In the genomic region with DNA sequence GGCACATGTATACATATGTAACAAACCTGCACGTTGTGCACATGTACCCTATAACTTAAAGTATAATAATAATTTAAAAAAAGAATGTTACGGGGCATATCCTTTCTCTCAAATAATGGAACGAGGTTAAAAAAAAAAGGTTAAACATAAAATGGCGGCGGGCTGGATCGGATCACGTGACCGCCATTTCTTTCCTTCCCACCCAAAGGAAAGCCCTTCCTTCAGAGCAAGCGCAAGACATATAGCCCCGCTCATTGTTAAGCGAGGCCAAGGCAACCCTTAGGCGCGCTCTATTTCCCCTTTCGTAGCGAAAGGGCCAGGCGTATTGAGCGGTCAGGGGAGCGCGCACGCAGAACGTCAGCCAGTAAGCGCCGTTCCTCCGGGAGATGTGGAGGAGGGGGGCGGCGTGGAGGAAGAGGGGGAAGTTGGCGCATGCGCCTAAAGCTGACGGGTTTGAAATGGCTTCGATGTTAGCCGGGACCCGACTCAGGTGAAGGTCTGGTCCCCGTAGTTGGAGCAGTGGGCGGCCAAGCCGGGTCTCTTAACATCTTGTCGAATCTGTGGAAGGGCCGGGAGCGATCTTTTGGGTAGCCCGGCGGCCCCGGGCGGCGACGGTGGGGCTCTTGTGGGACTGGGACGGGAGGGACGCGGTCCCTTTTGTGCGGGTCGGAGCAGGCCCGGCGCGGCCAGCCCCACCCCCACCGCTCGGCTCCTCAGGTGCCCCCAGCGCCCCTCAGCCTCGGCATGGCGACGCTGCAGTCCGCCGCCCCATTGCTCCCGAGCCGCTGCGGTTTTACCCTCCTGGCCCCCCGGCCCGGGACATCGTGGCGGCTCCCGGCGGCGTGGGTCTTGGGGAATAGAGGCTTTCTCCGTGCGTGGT, we compare ENCODE assay signal across 1 cellular context.
A peak's percentile ranks its signal among the peaks of the same experiment; 100 is the strongest.
TF ChIP-seq lines count a peak whose summit lies in the region.

A gene with protein sequence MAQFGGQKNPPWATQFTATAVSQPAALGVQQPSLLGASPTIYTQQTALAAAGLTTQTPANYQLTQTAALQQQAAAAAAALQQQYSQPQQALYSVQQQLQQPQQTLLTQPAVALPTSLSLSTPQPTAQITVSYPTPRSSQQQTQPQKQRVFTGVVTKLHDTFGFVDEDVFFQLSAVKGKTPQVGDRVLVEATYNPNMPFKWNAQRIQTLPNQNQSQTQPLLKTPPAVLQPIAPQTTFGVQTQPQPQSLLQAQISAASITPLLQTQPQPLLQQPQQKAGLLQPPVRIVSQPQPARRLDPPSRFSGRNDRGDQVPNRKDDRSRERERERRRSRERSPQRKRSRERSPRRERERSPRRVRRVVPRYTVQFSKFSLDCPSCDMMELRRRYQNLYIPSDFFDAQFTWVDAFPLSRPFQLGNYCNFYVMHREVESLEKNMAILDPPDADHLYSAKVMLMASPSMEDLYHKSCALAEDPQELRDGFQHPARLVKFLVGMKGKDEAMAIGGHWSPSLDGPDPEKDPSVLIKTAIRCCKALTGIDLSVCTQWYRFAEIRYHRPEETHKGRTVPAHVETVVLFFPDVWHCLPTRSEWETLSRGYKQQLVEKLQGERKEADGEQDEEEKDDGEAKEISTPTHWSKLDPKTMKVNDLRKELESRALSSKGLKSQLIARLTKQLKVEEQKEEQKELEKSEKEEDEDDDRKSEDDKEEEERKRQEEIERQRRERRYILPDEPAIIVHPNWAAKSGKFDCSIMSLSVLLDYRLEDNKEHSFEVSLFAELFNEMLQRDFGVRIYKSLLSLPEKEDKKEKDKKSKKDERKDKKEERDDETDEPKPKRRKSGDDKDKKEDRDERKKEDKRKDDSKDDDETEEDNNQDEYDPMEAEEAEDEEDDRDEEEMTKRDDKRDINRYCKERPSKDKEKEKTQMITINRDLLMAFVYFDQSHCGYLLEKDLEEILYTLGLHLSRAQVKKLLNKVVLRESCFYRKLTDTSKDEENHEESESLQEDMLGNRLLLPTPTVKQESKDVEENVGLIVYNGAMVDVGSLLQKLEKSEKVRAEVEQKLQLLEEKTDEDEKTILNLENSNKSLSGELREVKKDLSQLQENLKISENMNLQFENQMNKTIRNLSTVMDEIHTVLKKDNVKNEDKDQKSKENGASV (plus strand): TSS at position 447 of the 880 bp plus-strand sequence. CDS start 1,266 bp downstream, outside the sequence.

TF ChIP-seq in H1, 55 proteins besides CTCF, POLR2A, EP300 and RAD21 (continued from another document):
- no peak for TF ChIP-seq MAFK (IDR thresholded peaks at IDR 0.05; ENCODE audit: low read depth, low read length)
- TF ChIP-seq TEAD4 (IDR thresholded peaks at IDR 0.05; ENCODE audit: low read depth, low read length), result no peak
- TF ChIP-seq GTF2F1 (IDR thresholded peaks at IDR 0.05; ENCODE audit: borderline replicate concordance, low read depth, low read length), result peak; percentile 75
- TF ChIP-seq SIRT6 (IDR thresholded peaks at IDR 0.05; ENCODE audit: low read length), result no peak
- no peak for TF ChIP-seq HDAC2 (IDR thresholded peaks at IDR 0.05; ENCODE audit: borderline replicate concordance in 1 of 2, low read depth in 2 of 2, low read length in 2 of 2)
- TF ChIP-seq CREB1 (IDR thresholded peaks at IDR 0.05), result peak; percentile 96
- TF ChIP-seq KDM4A (IDR thresholded peaks at IDR 0.05; ENCODE audit: low read depth, low read length, severe bottlenecking), result peak; percentile 85
- no peak for TF ChIP-seq BACH1 (IDR thresholded peaks at IDR 0.05; ENCODE audit: low read length)
- TF ChIP-seq BCL11A (IDR thresholded peaks at IDR 0.05; ENCODE audit: low read depth in 2 of 2, low read length in 2 of 2), result no peak
- TF ChIP-seq CEBPB (IDR thresholded peaks at IDR 0.05; ENCODE audit: low read depth, low read length), result no peak
- TF ChIP-seq TCF12 (IDR thresholded peaks at IDR 0.05; ENCODE audit: low read depth, low read length), result no peak
- TF ChIP-seq CHD1 (IDR thresholded peaks at IDR 0.05; ENCODE audit: low read depth, low read length), result no peak
- TF ChIP-seq JUND (IDR thresholded peaks at IDR 0.05; ENCODE audit: low read length), result no peak
- TF ChIP-seq YY1 (IDR thresholded peaks at IDR 0.05; ENCODE audit: low read depth, low read length), result peak; percentile 95
- TF ChIP-seq HDAC6 (IDR thresholded peaks at IDR 0.05; ENCODE audit: low read depth, low read length), result no peak
- no peak for TF ChIP-seq SUZ12 (IDR thresholded peaks at IDR 0.05; ENCODE audit: low read length)
- TF ChIP-seq EZH2 (IDR thresholded peaks at IDR 0.05; ENCODE audit: low read depth, low read length, severe bottlenecking), result no peak
